ENCODE assay signal across 12 cellular contexts in the genomic region with DNA sequence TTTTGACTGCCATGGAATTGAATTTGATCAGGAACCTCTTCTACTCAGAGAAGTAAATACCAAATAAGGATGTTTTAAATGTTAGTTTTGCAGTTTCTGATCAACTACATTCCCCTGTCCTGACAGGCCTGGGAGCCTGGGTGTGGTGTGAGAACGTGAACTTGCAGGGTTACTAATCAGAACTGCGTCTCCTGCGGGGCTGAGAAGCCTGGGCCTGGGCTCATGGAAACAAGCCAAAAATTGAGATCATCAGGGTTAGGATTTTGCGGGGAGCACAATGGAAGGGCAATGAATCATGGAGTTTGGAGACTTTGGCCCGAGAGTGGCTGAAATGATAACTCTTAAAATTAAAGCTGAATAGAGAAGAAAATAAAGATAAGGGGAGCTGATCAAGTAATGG. TPM values are rescaled to one million over a fixed set of nuclear protein-coding genes. Genes with fewer than 3 reads are reported as not detected.
DNase-seq lines count a peak whose midpoint lies in the region; ATAC-seq and TF ChIP-seq lines count a peak whose summit lies in the region.
"Had no signal": no experiment of that assay in that cellular context is flagged by ENCODE, and none has a peak within 500 bp of the region (broad histone marks: within the 10 kb centered on the region; RNA-seq: fewer than 3 reads in every experiment).

No MANE protein-coding gene starts in this region.

- H3K9me3 ChIP-seq in HEK293 (ENCODE audit: control insufficient read depth, insufficient read depth, low read depth, low read length), result no peaks in the 10 kb centered on the region
- H3K9me3 ChIP-seq: HAP-1 had no signal

- H3K4me1 ChIP-seq in HEK293 (ENCODE audit: control insufficient read depth, insufficient read depth, low read length), result no peaks in the 10 kb centered on the region
- H3K4me1 ChIP-seq: HAP-1 had no signal

- peak overlapping the region; percentile 95 for H3K27ac Mint-ChIP-seq in type B pancreatic cell
- H3K27ac Mint-ChIP-seq: CD8-positive, alpha-beta T cell; stimulated activated naive B cell treated with anti-CD40 and anti-IgM and Interleukin-4, amounts not matched to agents 10 μg/mL and 1 μg/mL and 100 μg/mL, for 72 hours had no signal

- H3K27ac ChIP-seq in HEK293 (ENCODE audit: extremely low read depth, low read depth, low read length), result no peak overlapping the region
- H3K27ac ChIP-seq in coronary artery, result no peak overlapping the region

- POLR2A ChIA-PET in HEK293 (lab: Yijun Ruan, JAX), result no interaction called here

- H3K9me3 Mint-ChIP-seq in type B pancreatic cell, result peaks cover 9% of the 10 kb centered on the region
- H3K9me3 Mint-ChIP-seq: CD8-positive, alpha-beta T cell had no signal

- peaks cover 0 to 21% of the 10 kb centered on the region in 2 experiments; a peak in 1 of 3 replicates for H3K36me3 ChIP-seq in HEK293 (ENCODE audit: control insufficient read depth in 2 of 2, insufficient read depth in 1 of 2, low read length in 2 of 2)
- H3K36me3 ChIP-seq: HAP-1 had no signal

- peak overlapping the region; percentile 34 for H3K4me3 Mint-ChIP-seq in type B pancreatic cell
- H3K4me3 Mint-ChIP-seq: CD8-positive, alpha-beta T cell; stimulated activated naive B cell treated with anti-CD40 and anti-IgM and Interleukin-4, amounts not matched to agents 10 μg/mL and 1 μg/mL and 100 μg/mL, for 72 hours had no signal

- no peaks in the 10 kb centered on the region for H3K27me3 Mint-ChIP-seq in type B pancreatic cell
- H3K27me3 Mint-ChIP-seq: stimulated activated naive B cell treated with anti-CD40 and anti-IgM and Interleukin-4, amounts not matched to agents 10 μg/mL and 1 μg/mL and 100 μg/mL, for 72 hours had no signal

- H3K4me3 ChIP-seq in HEK293 (ENCODE audit: low read depth, low read length) (no peak overlapping the region), fibroblast of the aortic adventitia (ENCODE audit: low read depth, low read length) (no peak overlapping the region), coronary artery (no peak overlapping the region)
- H3K4me3 ChIP-seq: HAP-1 had no signal

- H3K36me3 Mint-ChIP-seq in type B pancreatic cell, result peaks cover 12% of the 10 kb centered on the region

- ATAC-seq in GM21360 (IDR thresholded peaks at IDR 0.05; ENCODE audit: unreplicated experiment), result no peak
- ATAC-seq: CD8-positive, alpha-beta T cell; stimulated activated naive B cell treated with anti-CD40 and anti-IgM and Interleukin-4, amounts not matched to agents 10 μg/mL and 1 μg/mL and 100 μg/mL, for 72 hours had no signal

- TF ChIP-seq CTCF in HEK293 (tag by site-specific recombination; IDR thresholded peaks at IDR 0.05) (no peak), fibroblast of the aortic adventitia (IDR thresholded peaks at IDR 0.05; ENCODE audit: insufficient read depth, low read length) (no peak), type B pancreatic cell (conservative IDR thresholded peaks at IDR 0.05) (no peak), coronary artery (IDR thresholded peaks at IDR 0.05) (no peak)

- DNase-seq in amniotic stem cell (lab: John Stamatoyannopoulos, UW) (peak; percentile 31), fibroblast of the aortic adventitia (ENCODE audit: low read depth) (peak; percentile 83), type B pancreatic cell (ENCODE audit: extremely low spot score, unreplicated experiment) (no peak), coronary artery (ENCODE audit: low spot score) (no peak), DMS53 treated with DMSO at 0.1 percent for 48 hours (lab: John Stamatoyannopoulos, UW; ENCODE audit: unreplicated experiment) (no peak)
- DNase-seq: activated gamma-delta T cell treated with Interleukin-2 at 50 U/mL for 16 hours; CD8-positive, alpha-beta T cell; stimulated activated CD4-positive, alpha-beta T cell treated with anti-CD3 and anti-CD28 coated beads, Interleukin-4, amount 100 ng/mL, for 4 hours; stimulated activated naive B cell treated with anti-CD40 and anti-IgM and Interleukin-4, amounts not matched to agents 10 μg/mL and 1 μg/mL and 100 μg/mL, for 72 hours had no signal

- CTCF ChIA-PET in HEK293 (lab: Yijun Ruan, JAX), result interaction anchor here (1.0 kb wide), 1 partner anchor 24 kb away, joined by 3 read pairs; no protein-coding TSS in a partner anchor

- peaks cover 11% of the 10 kb centered on the region for H3K4me1 Mint-ChIP-seq in type B pancreatic cell (ENCODE audit: unreplicated experiment)
- H3K4me1 Mint-ChIP-seq: stimulated activated naive B cell treated with anti-CD40 and anti-IgM and Interleukin-4, amounts not matched to agents 10 μg/mL and 1 μg/mL and 100 μg/mL, for 72 hours had no signal

TF ChIP-seq in HEK293, 187 proteins besides CTCF, POLR2A, EP300 and RAD21:
- TF ChIP-seq PBX3 (CRISPR knock-in tag; IDR thresholded peaks at IDR 0.05) (no peak), ZNF660 (tag by site-specific recombination; IDR thresholded peaks at IDR 0.05) (0 out of 2 replicates have a peak, but pooled peaks have one; percentile 23)

RNA-seq across cellular contexts. Expression of gene C3orf70, which starts 47.8 kb away (rescaled TPM):
- total RNA-seq in fibroblast of the aortic adventitia (ENCODE audit: low replicate concordance) (0.16 and 1.1 TPM in 2 replicates), type B pancreatic cell (ENCODE audit: low replicate concordance) (1.6 and 4.1 TPM in 2 replicates)
- total RNA-seq: CD8-positive, alpha-beta T cell had no signal

RNA-seq across cellular contexts. Expression of gene EHHADH, which starts 53.2 kb away (rescaled TPM):
- total RNA-seq in fibroblast of the aortic adventitia (ENCODE audit: low replicate concordance) (4.3 and 11.7 TPM in 2 replicates), type B pancreatic cell (ENCODE audit: low replicate concordance) (5.3 and 14.4 TPM in 2 replicates)

Comparison
In these comparisons a context has a peak if more than half of its experiments do, and no peak if none do; other contexts are left out.
1. DNase-seq: peak in amniotic stem cell (single experiment) and fibroblast of the aortic adventitia (single experiment); none in type B pancreatic cell (single experiment), coronary artery (single experiment) and DMS53 treated with DMSO at 0.1 percent for 48 hours (single experiment).